Comparison of ENCODE assay signal across 1 cellular context in genomic region chr9:37903831-37904646, GRCh38.
TF ChIP-seq lines count a peak whose summit lies in the region.

Gene SLC25A51 (minus strand): TSS chr9:37904127. CDS start chr9:37888550, 15,577 bp downstream.

TF ChIP-seq in GM12878, 131 proteins besides CTCF, POLR2A, EP300 and RAD21 (continued from another document and continues in another):
- TF ChIP-seq HSF1 (IDR thresholded peaks at IDR 0.05; ENCODE audit: low read depth, low read length) (0 out of 2 replicates have a peak, but pooled peaks have one; percentile 20), CEBPB (IDR thresholded peaks at IDR 0.05; ENCODE audit: borderline replicate concordance in 1 of 2, low read depth in 2 of 2, low read length in 2 of 2) (no peak), PKNOX1 (IDR thresholded peaks at IDR 0.05) (peak; percentile 54), RELB (IDR thresholded peaks at IDR 0.05; ENCODE audit: low read depth) (peak; percentile 80), ZNF274 (IDR thresholded peaks at IDR 0.05; ENCODE audit: insufficient read depth, insufficient read length) (no peak), SREBF1 (IDR thresholded peaks at IDR 0.05; ENCODE audit: low read length) (0 out of 2 replicates have a peak, but pooled peaks have one; percentile 10), HDAC2 (IDR thresholded peaks at IDR 0.05) (no peak), ZZZ3 (IDR thresholded peaks at IDR 0.05; ENCODE audit: control insufficient read depth, insufficient read length, low read depth) (no peak), TCF12 (IDR thresholded peaks at IDR 0.05; ENCODE audit: low read depth, low read length) (peak; percentile 84), KAT2A (conservative IDR thresholded peaks at IDR 0.05; ENCODE audit: control insufficient read depth, low read depth, low read length) (no peak), TAF1 (IDR thresholded peaks at IDR 0.05; ENCODE audit: borderline replicate concordance, low read depth, low read length) (peak; percentile 34; the same call in 1 of the 2 replicates), ETV6 (conservative IDR thresholded peaks at IDR 0.05 in 1 of 2, IDR thresholded peaks at IDR 0.05 in 1 of 2; ENCODE audit: borderline replicate concordance in 1 of 2, low read depth in 1 of 2) (no peak), MYB (IDR thresholded peaks at IDR 0.05; ENCODE audit: borderline replicate concordance, low read depth, low read length) (peak; percentile 55; the same call in 1 of the 2 replicates), IKZF1 (conservative IDR thresholded peaks at IDR 0.05) (peak; percentile 89), LARP7 (IDR thresholded peaks at IDR 0.05) (peak; percentile 92), CBX3 (IDR thresholded peaks at IDR 0.05; ENCODE audit: borderline replicate concordance, low read depth) (no peak), MLLT1 (IDR thresholded peaks at IDR 0.05) (peak; percentile 79), IRF3 (IDR thresholded peaks at IDR 0.05) (peak; percentile 12; the same call in 1 of the 2 replicates), ATF3 (IDR thresholded peaks at IDR 0.05; ENCODE audit: borderline replicate concordance, extremely low read depth, low read depth, low read length) (peak; percentile 84), SRF (IDR thresholded peaks at IDR 0.05; ENCODE audit: low read depth in 2 of 2, low read length in 2 of 2) (no peak), MTA3 (IDR thresholded peaks at IDR 0.05; ENCODE audit: borderline replicate concordance, low read length) (no peak), PBX3 (IDR thresholded peaks at IDR 0.05; ENCODE audit: insufficient replicate concordance, low read depth, low read length) (peak; percentile 39), HDAC6 (IDR thresholded peaks at IDR 0.05; ENCODE audit: unreplicated experiment) (no peak), BMI1 (IDR thresholded peaks at IDR 0.05; ENCODE audit: borderline replicate concordance) (no peak), POU2F2 (IDR thresholded peaks at IDR 0.05; ENCODE audit: borderline replicate concordance, low read depth, low read length) (peak; percentile 86; the same call in 2 of the 3 replicates), BCL11A (IDR thresholded peaks at IDR 0.05; ENCODE audit: low read depth, low read length) (peak; percentile 36; the same call in 1 of the 2 replicates), YBX1 (IDR thresholded peaks at IDR 0.05) (no peak), IKZF2 (IDR thresholded peaks at IDR 0.05) (peak; percentile 4 to 52; a peak in 2 of 4 replicates), POLR2AphosphoS2 (IDR thresholded peaks at IDR 0.05; ENCODE audit: low read depth, low read length) (peak; percentile 79; the same call in 1 of the 2 replicates), POLR2AphosphoS5 (IDR thresholded peaks at IDR 0.05; ENCODE audit: low read length) (peak; percentile 68; the same call in 1 of the 2 replicates), JUND (IDR thresholded peaks at IDR 0.05; ENCODE audit: low read depth, low read length) (0 out of 2 replicates have a peak, but pooled peaks have one; percentile 44), ZNF207 (IDR thresholded peaks at IDR 0.05; ENCODE audit: borderline replicate concordance) (peak; percentile 97), ZBTB4 (CRISPR knock-in tag; IDR thresholded peaks at IDR 0.05) (no peak), SP1 (IDR thresholded peaks at IDR 0.05; ENCODE audit: low read depth, low read length) (peak; percentile 61), ATF2 (IDR thresholded peaks at IDR 0.05; ENCODE audit: low read length) (no peak), ZNF384 (IDR thresholded peaks at IDR 0.05; ENCODE audit: borderline replicate concordance, low read depth, low read length) (0 out of 2 replicates have a peak, but pooled peaks have one; percentile 21), ZNF217 (IDR thresholded peaks at IDR 0.05) (peak; percentile 83), KLF5 (IDR thresholded peaks at IDR 0.05; ENCODE audit: partially characterized antibody) (peak; percentile 88), NR2C1 (IDR thresholded peaks at IDR 0.05) (peak; percentile 80), SMAD1 (IDR thresholded peaks at IDR 0.05; ENCODE audit: low read depth, partially characterized antibody) (no peak), STAT3 (IDR thresholded peaks at IDR 0.05; ENCODE audit: low read depth, low read length) (no peak), WRNIP1 (IDR thresholded peaks at IDR 0.05; ENCODE audit: borderline replicate concordance, low read depth, low read length) (no peak), ZNF592 (IDR thresholded peaks at IDR 0.05) (peak; percentile 91), EGR1 (IDR thresholded peaks at IDR 0.05; ENCODE audit: borderline replicate concordance in 1 of 2, low read depth in 2 of 2, low read length in 2 of 2) (peak in 1 of 2 experiments; percentile 60; a peak in 1 of 3 replicates), FOXM1 (IDR thresholded peaks at IDR 0.05; ENCODE audit: low read depth, low read length) (0 out of 2 replicates have a peak, but pooled peaks have one; percentile 67), TCF3 (IDR thresholded peaks at IDR 0.05; ENCODE audit: borderline replicate concordance, insufficient read depth, low read depth, low read length) (peak; percentile 96), PAX8 (IDR thresholded peaks at IDR 0.05) (no peak)
